16 cellular contexts compared by ENCODE assay signal in genomic region chr5:18792145-18792544, GRCh38.
DNase-seq lines count a peak whose midpoint lies in the region; ATAC-seq, FAIRE-seq and TF ChIP-seq lines count a peak whose summit lies in the region.
"Had no signal": no experiment of that assay in that cellular context is flagged by ENCODE, and none has a peak within 500 bp of the region (broad histone marks: within the 10 kb centered on the region; RNA-seq: fewer than 3 reads in every experiment).

No MANE protein-coding gene starts in this region.

- BruUV-seq in PC-3 (replicated peaks; lab: Mats Ljungman, UMichigan) (no TSS peak), endothelial cell of umbilical vein (replicated peaks; lab: Mats Ljungman, UMichigan) (no TSS peak)

- 45 to 47% methylated on average over 2 to 6 of the region's 6 CpGs for WGBS in transverse colon (ENCODE audit: low coverage in 1 of 2), 2 donors

- POLR2A ChIA-PET in PC-3 (lab: Charles Lee; ENCODE audit: unreplicated experiment) (no interaction called here), endothelial cell of umbilical vein (lab: Charles Lee) (no interaction called here)

- DNase-seq in NCI-H345 (lab: John Stamatoyannopoulos, UW) (peak; percentile 43), NCI-H345 treated with DMSO at 0.1 percent for 48 hours (lab: John Stamatoyannopoulos, UW; ENCODE audit: unreplicated experiment) (no peak), PC-3 (peak; percentile 99), endothelial cell of umbilical vein (ENCODE audit: low read depth, low spot score) (peak; percentile 1), transverse colon (peak; percentile 63), colonic mucosa (no peak), GM10266 (ENCODE audit: extremely low spot score) (no peak)
- DNase-seq: DND-41, dorsolateral prefrontal cortex, left ventricle myocardium superior, NCI-H187, upper lobe of right lung had no signal

- no peaks in the 10 kb centered on the region for H3F3A ChIP-seq in PC-3 (ENCODE audit: low read length, unreplicated experiment)

- H3K9me1 ChIP-seq in endothelial cell of umbilical vein (replicated peaks; ENCODE audit: control insufficient read depth, extremely low read depth, insufficient read depth, low read length): no peaks in the 10 kb centered on the region

- TF ChIP-seq CTCF in PC-3 (conservative IDR thresholded peaks at IDR 0.05; ENCODE audit: low read depth, low read length) (no peak), endothelial cell of umbilical vein (IDR thresholded peaks at IDR 0.05; ENCODE audit: extremely low read depth in 1 of 2, insufficient read depth in 1 of 2, low read depth in 1 of 2, low read length in 2 of 2) (no peak), transverse colon (IDR thresholded peaks at IDR 0.05) (no peak), colonic mucosa (IDR thresholded peaks at IDR 0.05) (no peak), GM10266 (IDR thresholded peaks at IDR 0.05; ENCODE audit: control insufficient read depth, insufficient read depth, low read depth, missing control alignments) (no peak)

- peak overlapping the region; percentile 44 for H3K9ac ChIP-seq in PC-3 (ENCODE audit: low read length)
- H3K9ac ChIP-seq in endothelial cell of umbilical vein (replicated peaks; ENCODE audit: extremely low read depth, insufficient read depth, low read length): no peak overlapping the region
- no peak overlapping the region for H3K9ac ChIP-seq in colonic mucosa (ENCODE audit: low read depth in 2 of 2, low read length in 2 of 2)

- in situ Hi-C loops in transverse colon (cut with MboI; ENCODE audit: low pct_ligation_motif_present in 1 of 4, low pct_unique_long_range_greater_than_20kb in 1 of 4, low sequenced_read_pairs in 3 of 4): no loop called here

- H3K4me1 ChIP-seq in PC-3 (ENCODE audit: insufficient read depth, low read length) (peaks cover 10% of the 10 kb centered on the region), endothelial cell of umbilical vein (ENCODE audit: control insufficient read depth, extremely low read depth, insufficient read depth, low read length) (no peaks in the 10 kb centered on the region), transverse colon (no peaks in the 10 kb centered on the region), colonic mucosa (no peaks in the 10 kb centered on the region)
- H3K4me1 ChIP-seq: spleen, upper lobe of right lung had no signal

- no peak overlapping the region for H3K4me2 ChIP-seq in PC-3 (ENCODE audit: low read length)
- H3K4me2 ChIP-seq in endothelial cell of umbilical vein (ENCODE audit: insufficient read depth, low read length): no peak overlapping the region

- H2AFZ ChIP-seq in PC-3 (ENCODE audit: low read length) (peak overlapping the region; percentile 44), endothelial cell of umbilical vein (ENCODE audit: low read depth, low read length) (no peak overlapping the region)

- TF ChIP-seq POLR2A in endothelial cell of umbilical vein (IDR thresholded peaks at IDR 0.05; ENCODE audit: low read depth, low read length) (no peak), transverse colon (IDR thresholded peaks at IDR 0.05) (no peak)

- H3K9me3 ChIP-seq in PC-3 (ENCODE audit: low read length) (no peaks in the 10 kb centered on the region), endothelial cell of umbilical vein (replicated peaks; ENCODE audit: control insufficient read depth, insufficient read depth, low read length) (peaks cover 6% of the 10 kb centered on the region), transverse colon (no peaks in the 10 kb centered on the region), colonic mucosa (no peaks in the 10 kb centered on the region)
- H3K9me3 ChIP-seq: HAP-1, neutrophil, spleen, upper lobe of right lung had no signal

- no peak for FAIRE-seq in endothelial cell of umbilical vein (lab: Jason Lieb, UNC)

- no peaks in the 10 kb centered on the region for H3K79me2 ChIP-seq in PC-3 (ENCODE audit: low read length)
- no peaks in the 10 kb centered on the region for H3K79me2 ChIP-seq in endothelial cell of umbilical vein (ENCODE audit: control insufficient read depth, insufficient read depth, low read length)

- dilution Hi-C loops in endothelial cell of umbilical vein (cut with MboI; ENCODE audit: extremely low pct_ligation_motif_present, low sequenced_read_pairs): no loop called here

- no peaks in the 10 kb centered on the region for H3K9me2 ChIP-seq in PC-3 (replicated peaks; ENCODE audit: low read length)

- ATAC-seq in PC-3 (peak; percentile 95), HG02759 (IDR thresholded peaks at IDR 0.05; ENCODE audit: unreplicated experiment) (no peak)
- ATAC-seq: left ventricle myocardium superior, upper lobe of right lung had no signal

- intact Hi-C loops in PC-3 (cut with micrococcal nuclease) (no loop called here), endothelial cell of umbilical vein (cut with micrococcal nuclease) (no loop called here), transverse colon (cut with DNase I; ENCODE audit: low total_unique reads) (no loop called here), colonic mucosa (cut with DNase I) (no loop called here)

- CTCF ChIA-PET in PC-3 (lab: Charles Lee): no interaction called here
- CTCF ChIA-PET in endothelial cell of umbilical vein (lab: Charles Lee): no interaction called here

- no peak overlapping the region for H3K4me3 ChIP-seq in PC-3 (ENCODE audit: low read length)
- H3K4me3 ChIP-seq in endothelial cell of umbilical vein (replicated peaks in 1 of 3; ENCODE audit: insufficient read depth in 1 of 3, low read depth in 1 of 3, low read length in 3 of 3): no peak overlapping the region
- H3K4me3 ChIP-seq in transverse colon: no peak overlapping the region
- H3K4me3 ChIP-seq in colonic mucosa: no peak overlapping the region
- H3K4me3 ChIP-seq: dorsolateral prefrontal cortex, HAP-1, spleen, upper lobe of right lung had no signal

- peak overlapping the region; percentile 62 for H3K27ac ChIP-seq in PC-3 (ENCODE audit: low read length)
- no peak overlapping the region for H3K27ac ChIP-seq in endothelial cell of umbilical vein (ENCODE audit: insufficient read depth, low read depth, low read length)
- no peak overlapping the region for H3K27ac ChIP-seq in transverse colon
- H3K27ac ChIP-seq in colonic mucosa: no peak overlapping the region
- H3K27ac ChIP-seq: dorsolateral prefrontal cortex, neutrophil, spleen, upper lobe of right lung had no signal

- H3K36me3 ChIP-seq in PC-3 (ENCODE audit: low read depth, low read length) (no peaks in the 10 kb centered on the region), endothelial cell of umbilical vein (ENCODE audit: control insufficient read depth in 2 of 2, extremely low read depth in 1 of 2, insufficient read depth in 2 of 2, low read length in 2 of 2) (no peaks in the 10 kb centered on the region), transverse colon (no peaks in the 10 kb centered on the region), colonic mucosa (no peaks in the 10 kb centered on the region)
- H3K36me3 ChIP-seq: HAP-1, neutrophil, spleen, upper lobe of right lung had no signal

- no peaks in the 10 kb centered on the region for H3K27me3 ChIP-seq in PC-3 (ENCODE audit: low read length)
- H3K27me3 ChIP-seq in endothelial cell of umbilical vein (ENCODE audit: control insufficient read depth in 2 of 2, insufficient read depth in 2 of 2, low read length in 2 of 2): no peaks in the 10 kb centered on the region
- no peaks in the 10 kb centered on the region for H3K27me3 ChIP-seq in transverse colon
- no peaks in the 10 kb centered on the region for H3K27me3 ChIP-seq in colonic mucosa
- H3K27me3 ChIP-seq: dorsolateral prefrontal cortex, neutrophil, spleen, upper lobe of right lung had no signal

- no peak for TF ChIP-seq EP300 in transverse colon (IDR thresholded peaks at IDR 0.05; ENCODE audit: low read depth)

- H4K20me1 ChIP-seq in PC-3 (ENCODE audit: low read length): no peaks in the 10 kb centered on the region
- no peaks in the 10 kb centered on the region for H4K20me1 ChIP-seq in endothelial cell of umbilical vein (replicated peaks; ENCODE audit: control insufficient read depth, extremely low read depth, insufficient read depth, low read length)

TF ChIP-seq in endothelial cell of umbilical vein, 7 proteins besides CTCF, POLR2A, EP300 and RAD21:
- TF ChIP-seq FOS (IDR thresholded peaks at IDR 0.05; ENCODE audit: borderline replicate concordance, insufficient read depth, low read length) (no peak), POLR2AphosphoS5 (IDR thresholded peaks at IDR 0.05; ENCODE audit: insufficient read depth, low read depth, low read length) (no peak), GATA2 (IDR thresholded peaks at IDR 0.05; ENCODE audit: insufficient read depth, insufficient read length, low read depth, low read length) (no peak), EZH2 (IDR thresholded peaks at IDR 0.05; ENCODE audit: borderline replicate concordance, low read depth, low read length, severe bottlenecking) (no peak), JUN (IDR thresholded peaks at IDR 0.05; ENCODE audit: borderline replicate concordance, insufficient read depth, insufficient read length, low read depth) (no peak), MAX (IDR thresholded peaks at IDR 0.05; ENCODE audit: insufficient read depth, insufficient read length) (no peak), MYC (IDR thresholded peaks at IDR 0.05; ENCODE audit: low read depth, low read length) (no peak)

Comparison
In these comparisons a context has a peak if more than half of its experiments do, and no peak if none do; other contexts are left out.
1. DNase-seq: peak in NCI-H345 (single experiment), PC-3 (single experiment), endothelial cell of umbilical vein (single experiment) and transverse colon (single experiment); none in NCI-H345 treated with DMSO at 0.1 percent for 48 hours (single experiment), colonic mucosa (single experiment) and GM10266 (single experiment).